9 cellular contexts compared by ENCODE assay signal in the genomic region with DNA sequence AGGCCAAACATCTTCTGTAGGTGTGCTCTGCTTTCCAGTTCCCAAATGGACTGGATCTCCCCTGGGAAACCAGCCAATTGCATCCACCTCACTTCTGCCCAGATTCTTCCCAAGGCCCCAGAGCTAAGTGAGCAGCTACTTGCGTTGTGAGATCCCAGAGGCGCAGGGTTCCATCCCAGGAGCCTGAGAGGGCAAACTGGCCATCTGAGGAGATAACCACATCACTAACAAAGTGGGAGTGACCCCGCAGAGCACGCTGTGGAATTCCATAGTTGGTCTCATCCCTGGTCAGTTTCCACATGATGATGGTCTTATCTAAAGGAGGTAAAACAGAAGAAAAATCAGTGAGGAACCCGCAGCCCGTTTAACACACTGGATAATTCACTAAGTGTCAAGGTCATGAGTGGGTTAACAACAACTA.
A peak's percentile ranks its signal among the peaks of the same experiment; 100 is the strongest.
DNase-seq lines count a peak whose midpoint lies in the region; ATAC-seq and TF ChIP-seq lines count a peak whose summit lies in the region.
"Had no signal": no experiment of that assay in that cellular context is flagged by ENCODE, and none has a peak within 500 bp of the region (broad histone marks: within the 10 kb centered on the region; RNA-seq: fewer than 3 reads in every experiment).

No MANE protein-coding gene starts in this region.

- H3K9me3 Mint-ChIP-seq in central memory CD8-positive, alpha-beta T cell = no peaks in the 10 kb centered on the region

- H3K27ac ChIP-seq in KOPT-K1 (ENCODE audit: low read depth, low read length, poor library complexity, severe bottlenecking) = peak overlapping the region; percentile 86
- peak overlapping the region; percentile 75 for H3K27ac ChIP-seq in muscle layer of colon (ENCODE audit: low read depth, low read length)

- H3K27me3 ChIP-seq in muscle layer of colon (ENCODE audit: control insufficient read depth in 1 of 2, insufficient read depth in 2 of 2, low read length in 2 of 2) = no peaks in the 10 kb centered on the region

- no peak for TF ChIP-seq CTCF in AG10803 (conservative IDR thresholded peaks at IDR 0.05; ENCODE audit: low read length)

- H3K36me3 Mint-ChIP-seq in central memory CD8-positive, alpha-beta T cell (ENCODE audit: insufficient read depth) = peaks cover 76% of the 10 kb centered on the region

- H3K4me1 Mint-ChIP-seq in central memory CD8-positive, alpha-beta T cell = peaks cover 59% of the 10 kb centered on the region

- no peaks in the 10 kb centered on the region for H3K27me3 Mint-ChIP-seq in central memory CD8-positive, alpha-beta T cell

- peak overlapping the region; percentile 92 for H3K9ac ChIP-seq in muscle layer of colon (ENCODE audit: low read length)

- peaks cover 32% of the 10 kb centered on the region for H3K4me1 ChIP-seq in muscle layer of colon (ENCODE audit: insufficient read depth, low read length)

- H3K9me3 ChIP-seq in KOPT-K1 (ENCODE audit: insufficient read depth, low read length, poor library complexity, severe bottlenecking) = no peaks in the 10 kb centered on the region
- H3K9me3 ChIP-seq in muscle layer of colon (ENCODE audit: low read length) = no peaks in the 10 kb centered on the region

- H3K4me3 Mint-ChIP-seq in central memory CD8-positive, alpha-beta T cell = peak overlapping the region; percentile 98

- peak overlapping the region; percentile 94 for H3K27ac Mint-ChIP-seq in central memory CD8-positive, alpha-beta T cell (ENCODE audit: low read depth)

- H3K36me3 ChIP-seq in KOPT-K1 (ENCODE audit: insufficient read depth, low read length) (peaks cover 67% of the 10 kb centered on the region), muscle layer of colon (ENCODE audit: insufficient read depth, low read length) (peaks cover 48% of the 10 kb centered on the region)

- H3K4me3 ChIP-seq in AG10803 (ENCODE audit: low read length) = peak overlapping the region; percentile 98
- peak overlapping the region in 1 of 2 donors; percentile 91 for H3K4me3 ChIP-seq in muscle layer of colon (ENCODE audit: low read depth in 1 of 2, low read length in 2 of 2)

- DNase-seq in AG10803 (ENCODE audit: low read depth) (no peak), NCI-H226 (no peak)
- no peak for DNase-seq in central memory CD8-positive, alpha-beta T cell (ENCODE audit: low spot score in 2 of 2)
- DNase-seq: islet precursor cell had no signal

- no peak for ATAC-seq in central memory CD8-positive, alpha-beta T cell (replicated peaks; ENCODE audit: extremely low read depth, poor library complexity, severe bottlenecking)
- ATAC-seq in HG02798 (IDR thresholded peaks at IDR 0.05; ENCODE audit: poor library complexity, unreplicated experiment) (no peak), GM21786 (IDR thresholded peaks at IDR 0.05; ENCODE audit: unreplicated experiment) (no peak), GM21447 (IDR thresholded peaks at IDR 0.05; ENCODE audit: unreplicated experiment) (no peak)
